19 cellular contexts compared by ENCODE assay signal in the genomic region with DNA sequence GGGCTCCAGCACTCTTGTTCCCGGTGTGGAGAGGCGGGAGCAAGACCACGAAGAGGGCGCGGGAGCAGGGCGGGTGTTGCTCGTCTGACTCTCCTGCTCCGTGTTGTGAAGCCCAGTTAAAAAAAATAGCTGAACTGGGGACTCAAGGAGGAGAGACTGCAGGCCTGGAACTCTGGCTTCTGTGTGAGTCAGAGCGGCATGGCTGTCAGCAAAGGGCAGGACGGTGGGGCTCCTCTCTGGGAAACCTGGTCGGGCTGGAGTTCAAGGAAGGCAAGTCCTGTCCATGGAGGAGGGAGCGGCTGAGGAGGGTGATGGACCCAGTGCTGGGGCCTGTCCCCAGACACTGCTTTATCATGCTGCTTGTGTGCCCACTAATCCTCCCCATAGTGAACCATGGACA.
DNase-seq lines count a peak whose midpoint lies in the region; ATAC-seq and TF ChIP-seq lines count a peak whose summit lies in the region.
"Had no signal": no experiment of that assay in that cellular context is flagged by ENCODE, and none has a peak within 500 bp of the region (broad histone marks: within the 10 kb centered on the region; RNA-seq: fewer than 3 reads in every experiment).

No MANE protein-coding gene starts in this region.

- H3K36me3 ChIP-seq in neural progenitor cell: no peaks in the 10 kb centered on the region
- H3K36me3 ChIP-seq in upper lobe of right lung: no peaks in the 10 kb centered on the region
- H3K36me3 ChIP-seq: ascending aorta had no signal

- H3K4me3 ChIP-seq in fibroblast of pulmonary artery (replicated peaks; ENCODE audit: low read depth, low read length): no peak overlapping the region
- no peak overlapping the region for H3K4me3 ChIP-seq in neural progenitor cell
- H3K4me3 ChIP-seq in upper lobe of right lung: no peak overlapping the region
- H3K4me3 ChIP-seq: A549, ascending aorta had no signal

- H3F3A ChIP-seq in neural progenitor cell (ENCODE audit: low read depth): peaks cover 35% of the 10 kb centered on the region

- ATAC-seq in upper lobe of right lung (no peak), HG03280 (IDR thresholded peaks at IDR 0.05; ENCODE audit: unreplicated experiment) (no peak)
- ATAC-seq: A549 had no signal

- peak overlapping the region; percentile 64 for H3K4me3 Mint-ChIP-seq in neural progenitor cell
- H3K4me3 Mint-ChIP-seq: activated T-helper 1 cell treated with anti-CD3 and anti-CD28 coated beads, Interleukin-12 subunit alpha, Interleukin-12 subunit beta, Interleukin-2, Interleukin-4 antibody, amounts not matched to agents 30 ng/mL and 10 ng/mL and 1 ng/mL, durations not matched to agents 14 hours and 24 hours and 36 hours; immature natural killer cell had no signal

- H3K27me3 Mint-ChIP-seq in neural progenitor cell (ENCODE audit: insufficient read depth, low read depth): peaks cover 6% of the 10 kb centered on the region

- no peaks in the 10 kb centered on the region for H3K9me3 Mint-ChIP-seq in neural progenitor cell
- H3K9me3 Mint-ChIP-seq: activated T-helper 1 cell treated with anti-CD3 and anti-CD28 coated beads, Interleukin-12 subunit alpha, Interleukin-12 subunit beta, Interleukin-2, Interleukin-4 antibody, amounts not matched to agents 30 ng/mL and 10 ng/mL and 1 ng/mL, durations not matched to agents 14 hours and 24 hours and 36 hours; immature natural killer cell had no signal

- peaks cover 6% of the 10 kb centered on the region for H3K36me3 Mint-ChIP-seq in neural progenitor cell
- H3K36me3 Mint-ChIP-seq: immature natural killer cell had no signal

- H3K79me2 ChIP-seq in neural progenitor cell (ENCODE audit: low read depth): no peaks in the 10 kb centered on the region

- H2AFZ ChIP-seq in neural progenitor cell (replicated peaks): no peak overlapping the region

- peaks cover 89% of the 10 kb centered on the region for H3K4me1 Mint-ChIP-seq in neural progenitor cell
- H3K4me1 Mint-ChIP-seq: immature natural killer cell had no signal

- no peaks in the 10 kb centered on the region for H3K9me3 ChIP-seq in neural progenitor cell (ENCODE audit: low read depth)
- no peaks in the 10 kb centered on the region for H3K9me3 ChIP-seq in upper lobe of right lung
- H3K9me3 ChIP-seq: A549, ascending aorta had no signal

- CTCF ChIA-PET in RWPE1 (lab: Yijun Ruan, JAX): interaction anchor here (0.5 to 0.8 kb wide), 3 partner anchors 14 to 207 kb away, joined by 3 to 4 read pairs (median 3); no protein-coding TSS in a partner anchor

- peaks cover 21% of the 10 kb centered on the region for H4K20me1 ChIP-seq in neural progenitor cell (ENCODE audit: low read depth)

- no peak overlapping the region for H3K9ac ChIP-seq in neural progenitor cell

- peak overlapping the region; percentile 33 for H3K4me2 ChIP-seq in neural progenitor cell
- H3K4me2 ChIP-seq: A549 had no signal

- POLR2A ChIA-PET in RWPE1 (lab: Yijun Ruan, JAX; ENCODE audit: low non-redundant PET): no interaction called here

- DNase-seq in activated effector memory CD4-positive, alpha-beta T cell treated with anti-CD3 and anti-CD28 coated beads, Interleukin-2, amount 50 U/mL, for 16 hours: peak; percentile 58
- DNase-seq in activated effector memory CD4-positive, alpha-beta T cell treated with Interleukin-2 at 50 U/mL for 16 hours: no peak
- peak; percentile 38 for DNase-seq in fibroblast of pulmonary artery (ENCODE audit: low read depth)
- DNase-seq in neural progenitor cell (ENCODE audit: low spot score): no peak
- DNase-seq in upper lobe of right lung: peak; percentile 49
- DNase-seq in NCI-H345 treated with DMSO at 0.1 percent for 48 hours (lab: John Stamatoyannopoulos, UW; ENCODE audit: unreplicated experiment): no peak
- DNase-seq in RWPE1 (ENCODE audit: low spot score): no peak
- DNase-seq: activated CD4-positive, alpha-beta T cell treated with anti-CD3 and anti-CD28 coated beads, Interleukin-2, amount 50 U/mL, for 4 hours; immature natural killer cell; NCI-H2029 treated with DMSO at 0.1 percent for 48 hours; NK-92 treated with Interleukin-12 subunit alpha and Interleukin-12 subunit beta, amount 100 ng/mL, for 24 hours; SHP77 treated with DMSO at 0.1 percent for 48 hours; stimulated activated CD4-positive, alpha-beta T cell treated with anti-CD3 and anti-CD28 coated beads, Interleukin-4, amount 100 ng/mL, for 4 hours; stimulated activated naive CD4-positive, alpha-beta T cell; T1000 had no signal

- peaks cover 55% of the 10 kb centered on the region for H3K4me1 ChIP-seq in neural progenitor cell
- H3K4me1 ChIP-seq in upper lobe of right lung: peaks cover 9% of the 10 kb centered on the region
- H3K4me1 ChIP-seq: A549 had no signal

- TF ChIP-seq CTCF in fibroblast of pulmonary artery (IDR thresholded peaks at IDR 0.05; ENCODE audit: low read length, missing control alignments) (no peak), neural progenitor cell (IDR thresholded peaks at IDR 0.05) (no peak), upper lobe of right lung (IDR thresholded peaks at IDR 0.05) (no peak), RWPE1 (conservative IDR thresholded peaks at IDR 0.05; ENCODE audit: low read depth) (no peak)

- intact Hi-C loops in upper lobe of right lung (cut with DNase I): loop anchor here (10.0 kb wide), 1 partner anchor 79 kb away; no protein-coding TSS in a partner anchor

- H3K27ac ChIP-seq in neural progenitor cell (no peak overlapping the region), upper lobe of right lung (peak overlapping the region; percentile 1), RWPE1 (no peak overlapping the region)
- H3K27ac ChIP-seq: A549, ascending aorta had no signal

- H3K27me3 ChIP-seq in neural progenitor cell (no peaks in the 10 kb centered on the region), upper lobe of right lung (no peaks in the 10 kb centered on the region)
- H3K27me3 ChIP-seq: ascending aorta had no signal

- H3K27ac Mint-ChIP-seq in neural progenitor cell: peak overlapping the region; percentile 78
- H3K27ac Mint-ChIP-seq: activated T-helper 1 cell treated with anti-CD3 and anti-CD28 coated beads, Interleukin-12 subunit alpha, Interleukin-12 subunit beta, Interleukin-2, Interleukin-4 antibody, amounts not matched to agents 30 ng/mL and 10 ng/mL and 1 ng/mL, durations not matched to agents 14 hours and 24 hours and 36 hours had no signal

Comparison
In these comparisons a context has a peak if more than half of its experiments do, and no peak if none do; other contexts are left out.
1. DNase-seq: peak in activated effector memory CD4-positive, alpha-beta T cell treated with anti-CD3 and anti-CD28 coated beads, Interleukin-2, amount 50 U/mL, for 16 hours (single experiment), fibroblast of pulmonary artery (single experiment) and upper lobe of right lung (single experiment); none in activated effector memory CD4-positive, alpha-beta T cell treated with Interleukin-2 at 50 U/mL for 16 hours (single experiment), neural progenitor cell (single experiment), NCI-H345 treated with DMSO at 0.1 percent for 48 hours (single experiment) and RWPE1 (single experiment).